In the genomic region with DNA sequence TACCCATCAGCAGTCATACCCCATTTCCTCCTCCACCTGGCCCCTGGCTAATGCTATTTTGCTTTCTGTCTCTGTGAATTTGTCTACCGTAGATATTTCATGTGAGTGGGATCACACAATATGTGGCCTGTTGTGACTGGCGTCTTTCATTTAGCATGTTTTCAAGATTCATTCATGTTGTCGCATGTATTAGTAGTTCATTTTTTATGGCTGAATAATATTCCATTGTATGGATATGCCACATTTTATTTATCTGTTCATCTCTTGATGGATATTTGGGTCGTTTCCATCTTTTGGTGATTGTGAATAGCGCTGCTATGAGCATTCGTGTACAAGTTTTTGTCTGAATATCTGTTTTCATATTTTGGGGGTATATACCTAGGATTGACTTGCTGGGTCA, we compare ENCODE assay signal across 1 cellular context.
TF ChIP-seq lines count a peak whose summit lies in the region.

No MANE protein-coding gene starts in this region.

TF ChIP-seq in HEK293, 187 proteins besides CTCF, POLR2A, EP300 and RAD21 (continued from another document):
- no peak for TF ChIP-seq MYNN (tag by site-specific recombination; IDR thresholded peaks at IDR 0.05; ENCODE audit: borderline replicate concordance)
- no peak for TF ChIP-seq ZBTB48 (tag by site-specific recombination; IDR thresholded peaks at IDR 0.05)
- TF ChIP-seq, protein P1, sequence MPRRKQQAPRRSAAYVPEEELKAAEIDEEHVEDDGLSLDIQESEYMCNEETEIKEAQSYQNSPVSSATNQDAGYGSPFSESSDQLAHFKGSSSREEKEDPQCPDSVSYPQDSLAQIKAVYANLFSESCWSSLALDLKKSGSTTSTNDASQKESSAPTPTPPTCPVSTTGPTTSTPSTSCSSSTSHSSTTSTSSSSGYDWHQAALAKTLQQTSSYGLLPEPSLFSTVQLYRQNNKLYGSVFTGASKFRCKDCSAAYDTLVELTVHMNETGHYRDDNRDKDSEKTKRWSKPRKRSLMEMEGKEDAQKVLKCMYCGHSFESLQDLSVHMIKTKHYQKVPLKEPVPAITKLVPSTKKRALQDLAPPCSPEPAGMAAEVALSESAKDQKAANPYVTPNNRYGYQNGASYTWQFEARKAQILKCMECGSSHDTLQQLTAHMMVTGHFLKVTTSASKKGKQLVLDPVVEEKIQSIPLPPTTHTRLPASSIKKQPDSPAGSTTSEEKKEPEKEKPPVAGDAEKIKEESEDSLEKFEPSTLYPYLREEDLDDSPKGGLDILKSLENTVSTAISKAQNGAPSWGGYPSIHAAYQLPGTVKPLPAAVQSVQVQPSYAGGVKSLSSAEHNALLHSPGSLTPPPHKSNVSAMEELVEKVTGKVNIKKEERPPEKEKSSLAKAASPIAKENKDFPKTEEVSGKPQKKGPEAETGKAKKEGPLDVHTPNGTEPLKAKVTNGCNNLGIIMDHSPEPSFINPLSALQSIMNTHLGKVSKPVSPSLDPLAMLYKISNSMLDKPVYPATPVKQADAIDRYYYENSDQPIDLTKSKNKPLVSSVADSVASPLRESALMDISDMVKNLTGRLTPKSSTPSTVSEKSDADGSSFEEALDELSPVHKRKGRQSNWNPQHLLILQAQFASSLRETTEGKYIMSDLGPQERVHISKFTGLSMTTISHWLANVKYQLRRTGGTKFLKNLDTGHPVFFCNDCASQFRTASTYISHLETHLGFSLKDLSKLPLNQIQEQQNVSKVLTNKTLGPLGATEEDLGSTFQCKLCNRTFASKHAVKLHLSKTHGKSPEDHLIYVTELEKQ (tag by site-specific recombination; IDR thresholded peaks at IDR 0.05; ENCODE audit: borderline replicate concordance): no peak
